Comparison of ENCODE assay signal across 9 cellular contexts in genomic region chr19:12769689-12770088, GRCh38. TPM values are rescaled to one million over a fixed set of nuclear protein-coding genes. Genes with fewer than 3 reads are reported as not detected.
DNase-seq lines count a peak whose midpoint lies in the region; ATAC-seq, FAIRE-seq and TF ChIP-seq lines count a peak whose summit lies in the region.
"Had no signal": no experiment of that assay in that cellular context is flagged by ENCODE, and none has a peak within 500 bp of the region (broad histone marks: within the 10 kb centered on the region; RNA-seq: fewer than 3 reads in every experiment).

No MANE protein-coding gene starts in this region.

- FAIRE-seq in K562 (lab: Jason Lieb, UNC): no peak

- TF ChIP-seq RAD21 in K562 (CRISPR knock-in tag; conservative IDR thresholded peaks at IDR 0.05 in 1 of 2, IDR thresholded peaks at IDR 0.05 in 1 of 2): no peak

- no peak for TF ChIP-seq POLR2A in K562 (conservative IDR thresholded peaks at IDR 0.05)
- no peak for TF ChIP-seq POLR2A in sigmoid colon (IDR thresholded peaks at IDR 0.05)

- no peak overlapping the region for H2AFZ ChIP-seq in K562 (ENCODE audit: low read depth, low read length)

- H3K4me3 ChIP-seq in K562: no peak overlapping the region
- no peak overlapping the region for H3K4me3 ChIP-seq in psoas muscle
- no peak overlapping the region for H3K4me3 ChIP-seq in sigmoid colon

- no peaks in the 10 kb centered on the region; the same call in 2 of the 3 replicates for H3K79me2 ChIP-seq in K562 (ENCODE audit: control insufficient read depth, insufficient read depth, low read length)

- peak overlapping the region; percentile 72 for H3K4me3 Mint-ChIP-seq in T-helper 17 cell

- no peak overlapping the region for H3K27ac ChIP-seq in K562 (ENCODE audit: extremely low read depth, low read depth, low read length)
- peak overlapping the region; percentile 41 for H3K27ac ChIP-seq in psoas muscle
- H3K27ac ChIP-seq in sigmoid colon: no peak overlapping the region

- TF ChIP-seq EP300 in K562 (IDR thresholded peaks at IDR 0.05; ENCODE audit: low read length): no peak
- no peak for TF ChIP-seq EP300 in sigmoid colon (IDR thresholded peaks at IDR 0.05)

- no peak overlapping the region for H3K4me2 ChIP-seq in K562 (ENCODE audit: insufficient read depth, low read length)

- TF ChIP-seq CTCF in K562 (IDR thresholded peaks at IDR 0.05 in 2 of 3, conservative IDR thresholded peaks at IDR 0.05 in 1 of 3; ENCODE audit: insufficient read depth in 2 of 3, low read depth in 1 of 3, low read length in 3 of 3): no peak
- TF ChIP-seq CTCF in psoas muscle (IDR thresholded peaks at IDR 0.05): no peak
- TF ChIP-seq CTCF in sigmoid colon (IDR thresholded peaks at IDR 0.05): no peak

- H3K9me3 ChIP-seq in T-helper 17 cell (ENCODE audit: control insufficient read depth, low read length, poor library complexity, severe bottlenecking): no peaks in the 10 kb centered on the region
- no peaks in the 10 kb centered on the region for H3K9me3 ChIP-seq in K562 (replicated peaks; ENCODE audit: control insufficient read depth, insufficient read depth, low read depth, low read length)
- H3K9me3 ChIP-seq in psoas muscle: no peaks in the 10 kb centered on the region
- no peaks in the 10 kb centered on the region for H3K9me3 ChIP-seq in sigmoid colon

- in situ Hi-C loops in K562 (cut with MboI): loop anchor here (5.0 kb wide), 1 partner anchor 78 kb away; no protein-coding TSS in a partner anchor

- POLR2A ChIA-PET in K562 (lab: Yijun Ruan, JAX): interaction anchor here (0.6 to 1.0 kb wide), 2 partner anchors 26 to 576 kb away, joined by 3 read pairs; no protein-coding TSS in a partner anchor

- ATAC-seq in T-helper 17 cell (peak; percentile 91), K562 (no peak), psoas muscle (peak; percentile 3 to 59 (median 22))

- H3K4me1 ChIP-seq in K562 (replicated peaks in 1 of 2; ENCODE audit: control insufficient read depth in 2 of 2, insufficient read depth in 2 of 2, low read length in 2 of 2): peaks cover 2 to 29% of the 10 kb centered on the region in 2 experiments; a peak in 4 of 5 replicates
- peaks cover 29% of the 10 kb centered on the region for H3K4me1 ChIP-seq in psoas muscle
- peaks cover 0 to 19% (median 1%) of the 10 kb centered on the region in 4 donors for H3K4me1 ChIP-seq in sigmoid colon

- H3K36me3 Mint-ChIP-seq in T-helper 17 cell (ENCODE audit: low read depth): peaks cover 2% of the 10 kb centered on the region

- DNase-seq in ELF-1 (ENCODE audit: low read depth, low spot score) (peak; percentile 83), T-helper 17 cell (peak; percentile 44 to 70 (median 67)), K562 (ENCODE audit: extremely low read depth in 1 of 4, low spot score in 3 of 4) (peak in 2 of 4 experiments; percentile 35 to 63), psoas muscle (no peak), mucosa of gallbladder (ENCODE audit: low spot score) (no peak), amygdala (lab: John Stamatoyannopoulos, UW) (no peak), GDM1 (lab: John Stamatoyannopoulos, UW) (no peak), sigmoid colon (no peak)
- DNase-seq: NCI-H446 treated with DMSO at 0.1 percent for 48 hours had no signal

- H3K27ac Mint-ChIP-seq in T-helper 17 cell: peak overlapping the region; percentile 16

- no peaks in the 10 kb centered on the region for H3K27me3 ChIP-seq in K562 (ENCODE audit: control insufficient read depth in 2 of 2, insufficient read depth in 2 of 2, low read length in 2 of 2)
- H3K27me3 ChIP-seq in psoas muscle (ENCODE audit: insufficient read depth in 3 of 3, low read length in 2 of 3): no peaks in the 10 kb centered on the region
- no peaks in the 10 kb centered on the region for H3K27me3 ChIP-seq in sigmoid colon

- peaks cover 15% of the 10 kb centered on the region for H3K4me1 Mint-ChIP-seq in T-helper 17 cell

- intact Hi-C loops in K562 (cut with micrococcal nuclease): no loop called here
- intact Hi-C loops in psoas muscle (cut with DNase I): loop anchor here in 1 of 2 donors (5.0 kb wide), 1 partner anchor 78 kb away; no protein-coding TSS in a partner anchor
- intact Hi-C loops in sigmoid colon (cut with DNase I): loop anchor here (5.0 kb wide), 1 partner anchor 33 kb away; the partner anchor contains the start of genes PRDX2 and THSD8

- no peaks in the 10 kb centered on the region for H4K20me1 ChIP-seq in K562 (replicated peaks; ENCODE audit: control insufficient read depth, insufficient read depth, low read length)

- H3K27me3 Mint-ChIP-seq in T-helper 17 cell: no peaks in the 10 kb centered on the region

- whole genome bisulfite sequencing in K562 (ENCODE audit: insufficient coverage, low coverage, missing lambda C conversion rate): 95% methylated on average over 12 of the region's 37 CpGs
- 41 to 56% (median 46%) methylated on average over 25 to 37 of the region's 37 CpGs for WGBS in psoas muscle, 3 donors
- 30 to 52% methylated on average over 37 of the region's 37 CpGs for WGBS in sigmoid colon, 2 donors

- H3K9me1 ChIP-seq in K562 (ENCODE audit: control insufficient read depth, insufficient read depth, low read length): no peaks in the 10 kb centered on the region

- no peak overlapping the region for H3K9ac ChIP-seq in K562 (ENCODE audit: insufficient read depth in 1 of 2, low read depth in 2 of 2, low read length in 2 of 2)

- CTCF ChIA-PET in K562 (lab: Yijun Ruan, JAX; ENCODE audit: low intra/inter-chr PET ratio): no interaction called here

- H3K36me3 ChIP-seq in K562 (ENCODE audit: control insufficient read depth, insufficient read depth, low read length) (no peaks in the 10 kb centered on the region), psoas muscle (ENCODE audit: insufficient read depth in 1 of 2, low read depth in 1 of 2) (peaks cover 0 to 47% of the 10 kb centered on the region in 2 donors), sigmoid colon (peaks cover 0 to 14% (median under 1%) of the 10 kb centered on the region in 4 donors)

- no TSS peak for BruUV-seq in K562 (replicated peaks; lab: Mats Ljungman, UMichigan)

RNA-seq across cellular contexts. Expression of gene HOOK2, which starts 5.7 kb away (rescaled TPM):
- total RNA-seq in T-helper 17 cell (10 to 100 TPM; 14.9 to 19.3 TPM), K562 (2014; rRNA removed) (15.0 and 15.2 TPM in 2 replicates), K562 (2014; rRNA removed; fragmentation: Illumina TruSeq; extraction: Trizol) (6.3 and 8.8 TPM in 2 replicates), K562 (2015; rRNA removed; fragmentation: Illumina TruSeq; extraction: Trizol) (6.6 and 8.7 TPM in 2 replicates), K562 (2021) (13.1 and 17.0 TPM in 2 replicates), psoas muscle (10 to 100 TPM; 20.3 to 33.0 (median 23.8) TPM), mucosa of gallbladder (128 TPM), sigmoid colon (10 to 100 TPM; 10.2 to 37.9 (median 12.7) TPM)
- 72.7 and 90.1 TPM in 2 replicates for total RNA-seq in K562 (2011; cell fraction: chromatin; rRNA removed; ENCODE audit: low replicate concordance)
- 32.6 and 41.0 TPM in 2 replicates for total RNA-seq in K562 (2011; cell fraction: nucleolus; rRNA removed)
- total RNA-seq in K562 (2011; cell fraction: nucleoplasm; rRNA removed): 39.9 and 41.2 TPM in 2 replicates
- polyA plus RNA-seq in K562 (2011; rRNA removed) (9.9 and 15.3 TPM in 2 replicates), K562 (2014; fragmentation: Illumina TruSeq; extraction: Trizol) (12.9 and 14.1 TPM in 2 replicates), K562 (2014; fragmentation: Nextera tagmentation; extraction: Ambion mirVana) (1 to 10 TPM; 1.3 to 1.5 TPM), K562 (2014; rRNA removed) (16.1 and 17.2 TPM in 2 replicates), psoas muscle (10 to 100 TPM; 11.3 to 21.7 (median 19.0) TPM), sigmoid colon (10 to 100 TPM; 36.0 to 80.4 (median 42.1) TPM)
- polyA plus RNA-seq in K562 (2011; cell fraction: cytosol; rRNA removed): 7.1 and 8.6 TPM in 2 replicates
- polyA plus RNA-seq in K562 (2011; cell fraction: nucleus; rRNA removed): 62.2 and 67.4 TPM in 2 replicates
- 14.8 and 27.9 TPM in 2 replicates for polyA plus RNA-seq in K562 (2012)
- polyA minus RNA-seq in K562 (2011; rRNA and poly(A)+ RNA removed): 8.0 and 8.6 TPM in 2 replicates
- 1.9 and 3.3 TPM in 2 replicates for polyA minus RNA-seq in K562 (2011; cell fraction: cytosol; rRNA and poly(A)+ RNA removed)
- 16.7 and 17.0 TPM in 2 replicates for polyA minus RNA-seq in K562 (2011; cell fraction: nucleus; rRNA and poly(A)+ RNA removed)

RNA-seq across cellular contexts. Expression of gene BEST2, which starts 18.1 kb away (rescaled TPM):
- total RNA-seq in T-helper 17 cell (not detected), K562 (2014; rRNA removed) (not detected in 2 replicates), K562 (2014; rRNA removed; fragmentation: Illumina TruSeq; extraction: Trizol) (not detected in 2 replicates), K562 (2015; rRNA removed; fragmentation: Illumina TruSeq; extraction: Trizol) (not detected in 2 replicates), K562 (2021) (not detected in 2 replicates), psoas muscle (not detected), mucosa of gallbladder (not detected), sigmoid colon (under 1 TPM in 1 of 4 donors, not detected in 3; 0.36 TPM)
- total RNA-seq in K562 (2011; cell fraction: chromatin; rRNA removed; ENCODE audit: low replicate concordance): not detected in 2 replicates
- 0.33 TPM in 1 of 2 replicates, not detected in the other for total RNA-seq in K562 (2011; cell fraction: nucleolus; rRNA removed)
- total RNA-seq in K562 (2011; cell fraction: nucleoplasm; rRNA removed): not detected in 2 replicates
- polyA plus RNA-seq in K562 (2011; rRNA removed) (not detected in 2 replicates), K562 (2014; fragmentation: Illumina TruSeq; extraction: Trizol) (not detected in 2 replicates), K562 (2014; fragmentation: Nextera tagmentation; extraction: Ambion mirVana) (not detected), K562 (2014; rRNA removed) (not detected in 2 replicates), psoas muscle (under 1 TPM; 0.04 to 0.37 (median 0.08) TPM), sigmoid colon (10 to 100 TPM; 44.4 to 50.0 (median 45.8) TPM)
- 0.04 TPM in 1 of 2 replicates, not detected in the other for polyA plus RNA-seq in K562 (2011; cell fraction: cytosol; rRNA removed)
- not detected in 2 replicates for polyA plus RNA-seq in K562 (2011; cell fraction: nucleus; rRNA removed)
- not detected in 2 replicates for polyA plus RNA-seq in K562 (2012)
- not detected in 2 replicates for polyA minus RNA-seq in K562 (2011; rRNA and poly(A)+ RNA removed)
- not detected in 2 replicates for polyA minus RNA-seq in K562 (2011; cell fraction: cytosol; rRNA and poly(A)+ RNA removed)
- not detected in 2 replicates for polyA minus RNA-seq in K562 (2011; cell fraction: nucleus; rRNA and poly(A)+ RNA removed)

RNA-seq across cellular contexts. Expression of gene JUNB, which starts 21.6 kb away (rescaled TPM):
- 1,000 to 10,000 TPM; 1,500 to 1,584 TPM for total RNA-seq in T-helper 17 cell
- 8.5 and 33.0 TPM in 2 replicates for total RNA-seq in K562 (2011; cell fraction: chromatin; rRNA removed; ENCODE audit: low replicate concordance)
- total RNA-seq in K562 (2011; cell fraction: nucleolus; rRNA removed): 64.4 and 66.6 TPM in 2 replicates
- 24.6 and 29.1 TPM in 2 replicates for total RNA-seq in K562 (2011; cell fraction: nucleoplasm; rRNA removed)
- total RNA-seq in K562 (2014; rRNA removed): 74.7 and 94.7 TPM in 2 replicates
- 1.7 and 1.9 TPM in 2 replicates for total RNA-seq in K562 (2014; rRNA removed; fragmentation: Illumina TruSeq; extraction: Trizol)
- 13.1 and 15.6 TPM in 2 replicates for total RNA-seq in K562 (2015; rRNA removed; fragmentation: Illumina TruSeq; extraction: Trizol)
- total RNA-seq in K562 (2021): 61.7 and 73.9 TPM in 2 replicates
- polyA plus RNA-seq in K562 (2011; rRNA removed): 15.9 and 19.8 TPM in 2 replicates
- 26.0 and 124 TPM in 2 replicates for polyA plus RNA-seq in K562 (2011; cell fraction: cytosol; rRNA removed)
- polyA plus RNA-seq in K562 (2011; cell fraction: nucleus; rRNA removed): 37.6 and 107 TPM in 2 replicates
- polyA plus RNA-seq in K562 (2012): 33.9 and 59.6 TPM in 2 replicates
- polyA plus RNA-seq in K562 (2014; fragmentation: Illumina TruSeq; extraction: Trizol): 4.4 and 19.9 TPM in 2 replicates
- under 1 TPM; 0.23 to 0.56 TPM for polyA plus RNA-seq in K562 (2014; fragmentation: Nextera tagmentation; extraction: Ambion mirVana)
- 88.1 and 89.6 TPM in 2 replicates for polyA plus RNA-seq in K562 (2014; rRNA removed)
- polyA minus RNA-seq in K562 (2011; rRNA and poly(A)+ RNA removed): 2.7 and 3.9 TPM in 2 replicates
- polyA minus RNA-seq in K562 (2011; cell fraction: cytosol; rRNA and poly(A)+ RNA removed): 23.1 and 26.1 TPM in 2 replicates
- polyA minus RNA-seq in K562 (2011; cell fraction: nucleus; rRNA and poly(A)+ RNA removed): 31.7 and 39.2 TPM in 2 replicates
- 100 to 1,000 TPM in 2 of 4 donors, 10 to 100 TPM in 2; 29.2 to 217 (median 73.6) TPM for total RNA-seq in psoas muscle
- polyA plus RNA-seq in psoas muscle: 100 to 1,000 TPM in 1 of 3 donors, 10 to 100 TPM in 2; 25.1 to 145 (median 31.9) TPM
- total RNA-seq in mucosa of gallbladder: 119 TPM
- total RNA-seq in sigmoid colon: 1,000 to 10,000 TPM in 1 of 4 donors, 100 to 1,000 TPM in 3; 125 to 1,252 (median 504) TPM
- 100 to 1,000 TPM in 2 of 3 donors, 10 to 100 TPM in 1; 91.6 to 289 (median 249) TPM for polyA plus RNA-seq in sigmoid colon

RNA-seq across cellular contexts. Expression of gene PRDX2, which starts 31.9 kb away (rescaled TPM):
- total RNA-seq in T-helper 17 cell: 10 to 100 TPM; 92.6 to 97.0 TPM
- 60.0 and 151 TPM in 2 replicates for total RNA-seq in K562 (2011; cell fraction: chromatin; rRNA removed; ENCODE audit: low replicate concordance)
- total RNA-seq in K562 (2011; cell fraction: nucleolus; rRNA removed): 145 and 159 TPM in 2 replicates
- 97.9 and 99.4 TPM in 2 replicates for total RNA-seq in K562 (2011; cell fraction: nucleoplasm; rRNA removed)
- total RNA-seq in K562 (2014; rRNA removed): 416 and 546 TPM in 2 replicates
- 152 and 249 TPM in 2 replicates for total RNA-seq in K562 (2014; rRNA removed; fragmentation: Illumina TruSeq; extraction: Trizol)
- total RNA-seq in K562 (2015; rRNA removed; fragmentation: Illumina TruSeq; extraction: Trizol): 343 and 347 TPM in 2 replicates
- 415 and 416 TPM in 2 replicates for total RNA-seq in K562 (2021)
- polyA plus RNA-seq in K562 (2011; rRNA removed): 206 and 256 TPM in 2 replicates
- polyA plus RNA-seq in K562 (2011; cell fraction: cytosol; rRNA removed): 525 and 683 TPM in 2 replicates
- 194 and 225 TPM in 2 replicates for polyA plus RNA-seq in K562 (2011; cell fraction: nucleus; rRNA removed)
- polyA plus RNA-seq in K562 (2012): 497 and 514 TPM in 2 replicates
- 650 and 698 TPM in 2 replicates for polyA plus RNA-seq in K562 (2014; fragmentation: Illumina TruSeq; extraction: Trizol)
- 1,000 to 10,000 TPM in 1 of 2 experiments, 100 to 1,000 TPM in 1; 938 to 1,183 TPM for polyA plus RNA-seq in K562 (2014; fragmentation: Nextera tagmentation; extraction: Ambion mirVana)
- 280 and 401 TPM in 2 replicates for polyA plus RNA-seq in K562 (2014; rRNA removed)
- 113 and 153 TPM in 2 replicates for polyA minus RNA-seq in K562 (2011; rRNA and poly(A)+ RNA removed)
- 241 TPM in 2 replicates for polyA minus RNA-seq in K562 (2011; cell fraction: cytosol; rRNA and poly(A)+ RNA removed)
- polyA minus RNA-seq in K562 (2011; cell fraction: nucleus; rRNA and poly(A)+ RNA removed): 31.6 and 53.0 TPM in 2 replicates
- total RNA-seq in psoas muscle: 100 to 1,000 TPM; 273 to 419 (median 370) TPM
- 100 to 1,000 TPM; 329 to 535 (median 396) TPM for polyA plus RNA-seq in psoas muscle
- total RNA-seq in mucosa of gallbladder: 319 TPM
- 100 to 1,000 TPM; 248 to 312 (median 264) TPM for total RNA-seq in sigmoid colon
- polyA plus RNA-seq in sigmoid colon: 100 to 1,000 TPM; 277 to 379 (median 284) TPM

RNA-seq across cellular contexts. Expression of gene THSD8, which starts 32.2 kb away (rescaled TPM):
- total RNA-seq in T-helper 17 cell: 1 to 10 TPM in 1 of 2 donors, under 1 TPM in 1; 0.85 to 3.0 TPM
- not detected in 2 replicates for total RNA-seq in K562 (2011; cell fraction: chromatin; rRNA removed; ENCODE audit: low replicate concordance)
- total RNA-seq in K562 (2011; cell fraction: nucleolus; rRNA removed): not detected in 2 replicates
- not detected in 2 replicates for total RNA-seq in K562 (2011; cell fraction: nucleoplasm; rRNA removed)
- total RNA-seq in K562 (2014; rRNA removed): 0.37 TPM in 1 of 2 replicates, not detected in the other
- total RNA-seq in K562 (2014; rRNA removed; fragmentation: Illumina TruSeq; extraction: Trizol): 16.2 and 27.6 TPM in 2 replicates
- total RNA-seq in K562 (2015; rRNA removed; fragmentation: Illumina TruSeq; extraction: Trizol): 8.4 TPM in 1 of 2 replicates, not detected in the other
- total RNA-seq in K562 (2021): 42.4 and 49.3 TPM in 2 replicates
- 11.9 and 13.4 TPM in 2 replicates for polyA plus RNA-seq in K562 (2011; rRNA removed)
- 4.1 TPM in 1 of 2 replicates, not detected in the other for polyA plus RNA-seq in K562 (2011; cell fraction: cytosol; rRNA removed)
- 3.7 and 3.9 TPM in 2 replicates for polyA plus RNA-seq in K562 (2011; cell fraction: nucleus; rRNA removed)
- 43.9 and 89.6 TPM in 2 replicates for polyA plus RNA-seq in K562 (2012)
- 3.5 and 28.6 TPM in 2 replicates for polyA plus RNA-seq in K562 (2014; fragmentation: Illumina TruSeq; extraction: Trizol)
- 10 to 100 TPM; 13.2 to 19.9 TPM for polyA plus RNA-seq in K562 (2014; fragmentation: Nextera tagmentation; extraction: Ambion mirVana)
- not detected in 2 replicates for polyA plus RNA-seq in K562 (2014; rRNA removed)
- polyA minus RNA-seq in K562 (2011; rRNA and poly(A)+ RNA removed): 10.0 and 14.0 TPM in 2 replicates
- not detected in 2 replicates for polyA minus RNA-seq in K562 (2011; cell fraction: cytosol; rRNA and poly(A)+ RNA removed)
- polyA minus RNA-seq in K562 (2011; cell fraction: nucleus; rRNA and poly(A)+ RNA removed): not detected in 2 replicates
- 1 to 10 TPM in 3 of 4 donors, under 1 TPM in 1; 0.92 to 3.2 (median 2.0) TPM for total RNA-seq in psoas muscle
- 1 to 10 TPM; 1.9 to 2.5 (median 2.0) TPM for polyA plus RNA-seq in psoas muscle
- 4.1 TPM for total RNA-seq in mucosa of gallbladder
- total RNA-seq in sigmoid colon: not detected
- 1 to 10 TPM in 2 of 3 donors, not detected in 1; 2.5 to 2.8 TPM for polyA plus RNA-seq in sigmoid colon

Comparison
In these comparisons a context has a peak if more than half of its experiments do, and no peak if none do; other contexts are left out.
1. DNase-seq: peak in ELF-1 (single experiment) and T-helper 17 cell (3 of 3); none in psoas muscle (0 of 2), mucosa of gallbladder (single experiment), amygdala (0 of 56), GDM1 (single experiment) and sigmoid colon (single experiment).